Comparison of ENCODE assay signal across 25 cellular contexts in the genomic region with DNA sequence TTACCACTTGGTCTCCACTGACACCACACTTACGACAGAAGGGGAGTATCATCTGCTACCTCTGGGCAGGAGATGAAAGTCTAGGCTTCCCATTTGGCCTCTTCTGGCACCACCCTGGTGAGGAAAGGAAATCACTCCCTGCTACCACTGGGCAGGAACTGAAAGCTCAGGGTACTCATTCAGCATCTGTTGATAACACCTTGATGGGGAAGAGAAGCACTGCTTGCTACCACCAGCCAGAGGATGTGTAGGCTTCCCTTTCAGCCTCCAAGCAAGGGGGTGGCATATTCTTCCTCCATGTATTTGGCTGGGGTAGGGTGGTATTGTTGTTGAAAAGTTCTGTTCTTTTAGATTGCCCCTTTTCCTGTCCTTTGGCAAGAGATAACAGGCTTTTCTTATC.
DNase-seq lines count a peak whose midpoint lies in the region; ATAC-seq and TF ChIP-seq lines count a peak whose summit lies in the region.
"Had no signal": no experiment of that assay in that cellular context is flagged by ENCODE, and none has a peak within 500 bp of the region (broad histone marks: within the 10 kb centered on the region; RNA-seq: fewer than 3 reads in every experiment).

No MANE protein-coding gene starts in this region.

- no peaks in the 10 kb centered on the region for H3K27me3 Mint-ChIP-seq in activated CD4-positive, alpha-beta T cell treated with anti-CD3 and anti-CD28 coated beads, Interleukin-2, amount 10 ng/mL, durations not matched to agents 24 days and 14 days
- H3K27me3 Mint-ChIP-seq in activated T-helper 1 cell treated with anti-CD3 and anti-CD28 coated beads, Interleukin-12 subunit alpha, Interleukin-12 subunit beta, Interleukin-2, Interleukin-4 antibody, amounts not matched to agents 30 ng/mL and 10 ng/mL and 1 ng/mL, durations not matched to agents 14 hours and 24 hours and 36 hours (ENCODE audit: insufficient read depth), result no peaks in the 10 kb centered on the region
- H3K27me3 Mint-ChIP-seq: CD8-positive, alpha-beta memory T cell had no signal

- TF ChIP-seq POLR2A in heart left ventricle (IDR thresholded peaks at IDR 0.05), result no peak

- no peak overlapping the region for H3K4me3 ChIP-seq in heart left ventricle
- H3K4me3 ChIP-seq: SK-N-MC had no signal

- no peaks in the 10 kb centered on the region for H3K27me3 ChIP-seq in heart left ventricle
- H3K27me3 ChIP-seq: BE2C had no signal

- DNase-seq in activated CD4-positive, alpha-beta T cell treated with anti-CD3 and anti-CD28 coated beads, Interleukin-2, amount 10 ng/mL, durations not matched to agents 24 days and 14 days, result no peak
- DNase-seq in activated CD4-positive, alpha-beta T cell treated with anti-CD3 and anti-CD28 coated beads, Interleukin-2, amount 50 U/mL, for 4 hours, result no peak
- DNase-seq in GM10248 (ENCODE audit: extremely low spot score) (peak; percentile 13), heart left ventricle (no peak), D341Med (ENCODE audit: low spot score) (no peak), T-helper 2 cell (no peak)
- DNase-seq in activated T-helper 1 cell treated with anti-CD3 and anti-CD28 coated beads, Interleukin-12 subunit alpha, Interleukin-12 subunit beta, Interleukin-2, Interleukin-4 antibody, amounts not matched to agents 30 ng/mL and 10 ng/mL and 1 ng/mL, durations not matched to agents 14 hours and 24 hours and 36 hours (ENCODE audit: low spot score), result no peak
- DNase-seq: 8988T; ACHN; BE2C; CD8-positive, alpha-beta memory T cell; DMS79 treated with DMSO at 0.1 percent for 48 hours; GF-D8; H9; NCI-H1092; NCI-H1417 treated with DMSO at 0.1 percent for 48 hours; NCI-H1694 treated with DMSO at 0.1 percent for 48 hours; NCI-H2081; NCI-H2227 treated with DMSO at 0.1 percent for 48 hours; NCI-H510A; NCI-H69; SIG-M5 had no signal

- POLR2A ChIA-PET in GM10248 (lab: Yijun Ruan, JAX), result no interaction called here

- no peaks in the 10 kb centered on the region for H3K4me1 ChIP-seq in heart left ventricle
- H3K4me1 ChIP-seq: BE2C had no signal

- H3K27ac ChIP-seq in heart left ventricle, result no peak overlapping the region
- H3K27ac ChIP-seq: SK-N-MC had no signal

- peaks cover 16% of the 10 kb centered on the region for H3K4me1 Mint-ChIP-seq in activated CD4-positive, alpha-beta T cell treated with anti-CD3 and anti-CD28 coated beads, Interleukin-2, amount 10 ng/mL, durations not matched to agents 24 days and 14 days
- peaks cover 12% of the 10 kb centered on the region for H3K4me1 Mint-ChIP-seq in activated T-helper 1 cell treated with anti-CD3 and anti-CD28 coated beads, Interleukin-12 subunit alpha, Interleukin-12 subunit beta, Interleukin-2, Interleukin-4 antibody, amounts not matched to agents 30 ng/mL and 10 ng/mL and 1 ng/mL, durations not matched to agents 14 hours and 24 hours and 36 hours (ENCODE audit: low read depth)

- intact Hi-C loops in activated CD4-positive, alpha-beta T cell treated with anti-CD3 and anti-CD28 coated beads, Interleukin-2, amount 10 ng/mL, durations not matched to agents 24 days and 14 days (cut with micrococcal nuclease), result no loop called here
- intact Hi-C loops in activated T-helper 1 cell treated with anti-CD3 and anti-CD28 coated beads, Interleukin-12 subunit alpha, Interleukin-12 subunit beta, Interleukin-2, Interleukin-4 antibody, amounts not matched to agents 30 ng/mL and 10 ng/mL and 1 ng/mL, durations not matched to agents 14 hours and 24 hours and 36 hours (cut with micrococcal nuclease), result no loop called here
- intact Hi-C loops in heart left ventricle (cut with DNase I), result no loop called here

- ATAC-seq in GM21390 (IDR thresholded peaks at IDR 0.05; ENCODE audit: unreplicated experiment) (peak; percentile 49), heart left ventricle (no peak)

- 95 to 100% (median 97%) methylated on average over 1 of the region's 1 CpG for WGBS in heart left ventricle, 4 donors

- H3K4me3 Mint-ChIP-seq in activated CD4-positive, alpha-beta T cell treated with anti-CD3 and anti-CD28 coated beads, Interleukin-2, amount 10 ng/mL, durations not matched to agents 24 days and 14 days, result no peak overlapping the region
- H3K4me3 Mint-ChIP-seq in activated T-helper 1 cell treated with anti-CD3 and anti-CD28 coated beads, Interleukin-12 subunit alpha, Interleukin-12 subunit beta, Interleukin-2, Interleukin-4 antibody, amounts not matched to agents 30 ng/mL and 10 ng/mL and 1 ng/mL, durations not matched to agents 14 hours and 24 hours and 36 hours, result no peak overlapping the region
- H3K4me3 Mint-ChIP-seq: CD14-positive monocyte; CD8-positive, alpha-beta memory T cell; H9 had no signal

- peaks cover 19% of the 10 kb centered on the region for H3K9me3 Mint-ChIP-seq in activated CD4-positive, alpha-beta T cell treated with anti-CD3 and anti-CD28 coated beads, Interleukin-2, amount 10 ng/mL, durations not matched to agents 24 days and 14 days
- peaks cover 38% of the 10 kb centered on the region for H3K9me3 Mint-ChIP-seq in activated T-helper 1 cell treated with anti-CD3 and anti-CD28 coated beads, Interleukin-12 subunit alpha, Interleukin-12 subunit beta, Interleukin-2, Interleukin-4 antibody, amounts not matched to agents 30 ng/mL and 10 ng/mL and 1 ng/mL, durations not matched to agents 14 hours and 24 hours and 36 hours

- CTCF ChIA-PET in GM10248 (lab: Yijun Ruan, JAX), result interaction anchor here (0.8 to 1.5 kb wide), 6 partner anchors 13 to 55 kb away, joined by 3 to 4 read pairs (median 3); no protein-coding TSS in a partner anchor

- H3K27ac Mint-ChIP-seq in activated CD4-positive, alpha-beta T cell treated with anti-CD3 and anti-CD28 coated beads, Interleukin-2, amount 10 ng/mL, durations not matched to agents 24 days and 14 days, result peak overlapping the region; percentile 62
- H3K27ac Mint-ChIP-seq in activated T-helper 1 cell treated with anti-CD3 and anti-CD28 coated beads, Interleukin-12 subunit alpha, Interleukin-12 subunit beta, Interleukin-2, Interleukin-4 antibody, amounts not matched to agents 30 ng/mL and 10 ng/mL and 1 ng/mL, durations not matched to agents 14 hours and 24 hours and 36 hours, result peak overlapping the region; percentile 26
- H3K27ac Mint-ChIP-seq: CD8-positive, alpha-beta memory T cell had no signal

- peaks cover 36% of the 10 kb centered on the region for H3K36me3 Mint-ChIP-seq in activated CD4-positive, alpha-beta T cell treated with anti-CD3 and anti-CD28 coated beads, Interleukin-2, amount 10 ng/mL, durations not matched to agents 24 days and 14 days (ENCODE audit: low read depth)
- H3K36me3 Mint-ChIP-seq in activated T-helper 1 cell treated with anti-CD3 and anti-CD28 coated beads, Interleukin-12 subunit alpha, Interleukin-12 subunit beta, Interleukin-2, Interleukin-4 antibody, amounts not matched to agents 30 ng/mL and 10 ng/mL and 1 ng/mL, durations not matched to agents 14 hours and 24 hours and 36 hours (ENCODE audit: low read depth), result peaks cover 15% of the 10 kb centered on the region

- peaks cover 0 to 47% (median 19%) of the 10 kb centered on the region in 12 donors for H3K9me3 ChIP-seq in heart left ventricle

- TF ChIP-seq CTCF in GM10248 (IDR thresholded peaks at IDR 0.05; ENCODE audit: control extremely low read depth, extremely low read depth, low read depth, missing control alignments) (no peak), heart left ventricle (IDR thresholded peaks at IDR 0.05) (no peak)

- H3K36me3 ChIP-seq in heart left ventricle, result no peaks in the 10 kb centered on the region
- H3K36me3 ChIP-seq: BE2C had no signal
